8 cellular contexts compared by ENCODE assay signal in genomic region chr1:155688318-155689121, GRCh38. TPM values are rescaled to one million over a fixed set of nuclear protein-coding genes. Genes with fewer than 3 reads are reported as not detected.
DNase-seq lines count a peak whose midpoint lies in the region; ATAC-seq and TF ChIP-seq lines count a peak whose summit lies in the region.

DAP3 (plus strand) TSS chr1:155689091; CDS start chr1:155709780, 20,689 bp downstream.
YY1AP1 (minus strand) TSS chr1:155688774; CDS start chr1:155680436, 8,338 bp downstream.

- peak within 1 kb of the TSS; percentile 98 for H3K4me3 Mint-ChIP-seq in MCF 10A (ENCODE audit: unreplicated experiment)

- peak within 1 kb of the TSS; percentile 82 for H3K4me2 ChIP-seq in skeletal muscle satellite cell (ENCODE audit: low read length)

- DNase-seq in ACHN (peak; percentile 89), NCI-H2227 (lab: John Stamatoyannopoulos, UW; ENCODE audit: unreplicated experiment) (peak; percentile 90), MCF 10A (ENCODE audit: unreplicated experiment) (peak; percentile 95)

- no peaks in the 10 kb centered on the region for H3K27me3 ChIP-seq in skeletal muscle satellite cell (ENCODE audit: control insufficient read depth, insufficient read depth, low read length)

- TF ChIP-seq CTCF in VCaP (conservative IDR thresholded peaks at IDR 0.05) (no peak), MCF 10A (IDR thresholded peaks at IDR 0.05; ENCODE audit: unreplicated experiment) (no peak)

- H3K27ac ChIP-seq in VCaP, result peak within 1 kb of the TSS; percentile 97

- POLR2A ChIA-PET in MCF 10A (lab: Yijun Ruan, JAX), result interaction anchor here (0.6 to 1.0 kb wide), 6 partner anchors 9 to 494 kb away, joined by 3 to 8 read pairs (median 3); partner anchors contain the start of gene CLK2

- H3K9ac ChIP-seq in skeletal muscle satellite cell (ENCODE audit: low read depth, low read length), result peak within 1 kb of the TSS; percentile 100

- H3K4me1 Mint-ChIP-seq in MCF 10A (ENCODE audit: insufficient read depth, unreplicated experiment), result peaks cover 47% of the 10 kb centered on the region

- in situ Hi-C loops in ACHN (cut with HindIII; ENCODE audit: low pct_ligation_motif_present, low pct_unique_long_range_greater_than_20kb, low sequenced_read_pairs), result no loop called here

- H3K36me3 ChIP-seq in skeletal muscle satellite cell (ENCODE audit: insufficient read depth, low read length), result peaks cover 20% of the 10 kb centered on the region

- intact Hi-C loops in MCF 10A (cut with micrococcal nuclease), result no loop called here

- ATAC-seq in GM18870 (IDR thresholded peaks at IDR 0.05; ENCODE audit: unreplicated experiment), result peak; percentile 74
- peak; percentile 79 for ATAC-seq in HG03108 (IDR thresholded peaks at IDR 0.05; ENCODE audit: unreplicated experiment)

- H3K4me1 ChIP-seq in skeletal muscle satellite cell (ENCODE audit: control insufficient read depth, insufficient read depth, low read length), result peaks cover 7% of the 10 kb centered on the region

- H3K9me3 ChIP-seq in iPS-18c (ENCODE audit: control insufficient read depth, insufficient read depth, low read length), result no peaks in the 10 kb centered on the region
- no peaks in the 10 kb centered on the region for H3K9me3 ChIP-seq in skeletal muscle satellite cell (replicated peaks; ENCODE audit: low read length)

- BruUV-seq in MCF 10A (replicated peaks; lab: Mats Ljungman, UMichigan), result no TSS peak

- CTCF ChIA-PET in MCF 10A (lab: Yijun Ruan, JAX), result no interaction called here

- no peaks in the 10 kb centered on the region for H3K27me3 Mint-ChIP-seq in MCF 10A (ENCODE audit: insufficient read depth, unreplicated experiment)

- no peaks in the 10 kb centered on the region for H3K9me3 Mint-ChIP-seq in MCF 10A (ENCODE audit: unreplicated experiment)

- H3K4me3 ChIP-seq in iPS-18c (ENCODE audit: insufficient read depth, low read depth, low read length), result peak within 1 kb of the TSS; percentile 98
- H3K4me3 ChIP-seq in skeletal muscle satellite cell (ENCODE audit: low read length), result peak within 1 kb of the TSS; percentile 97

- peaks cover 60% of the 10 kb centered on the region for H3K36me3 Mint-ChIP-seq in MCF 10A (ENCODE audit: insufficient read depth, unreplicated experiment)

- peak within 1 kb of the TSS; percentile 98 for H3K27ac Mint-ChIP-seq in MCF 10A (ENCODE audit: low read depth, unreplicated experiment)

RNA-seq across cellular contexts. Expression of gene DAP3, which starts in this region (rescaled TPM):
- 226 and 235 TPM in 2 replicates for total RNA-seq in MCF 10A (2022)
- 96.8 and 101 TPM in 2 replicates for total RNA-seq in skeletal muscle satellite cell (2012; rRNA removed)

RNA-seq across cellular contexts. Expression of gene YY1AP1, which starts in this region (rescaled TPM):
- total RNA-seq in MCF 10A (2022), result 78.6 and 88.5 TPM in 2 replicates
- total RNA-seq in skeletal muscle satellite cell (2012; rRNA removed), result 34.2 and 40.2 TPM in 2 replicates

Comparison
In these comparisons a context has a peak if more than half of its experiments do, and no peak if none do; other contexts are left out.
1. Peak in every context shown above with its lines: DNase-seq, ATAC-seq, H3K4me3 ChIP-seq and H3K27ac ChIP-seq.